8 cellular contexts compared by ENCODE assay signal in the genomic region with DNA sequence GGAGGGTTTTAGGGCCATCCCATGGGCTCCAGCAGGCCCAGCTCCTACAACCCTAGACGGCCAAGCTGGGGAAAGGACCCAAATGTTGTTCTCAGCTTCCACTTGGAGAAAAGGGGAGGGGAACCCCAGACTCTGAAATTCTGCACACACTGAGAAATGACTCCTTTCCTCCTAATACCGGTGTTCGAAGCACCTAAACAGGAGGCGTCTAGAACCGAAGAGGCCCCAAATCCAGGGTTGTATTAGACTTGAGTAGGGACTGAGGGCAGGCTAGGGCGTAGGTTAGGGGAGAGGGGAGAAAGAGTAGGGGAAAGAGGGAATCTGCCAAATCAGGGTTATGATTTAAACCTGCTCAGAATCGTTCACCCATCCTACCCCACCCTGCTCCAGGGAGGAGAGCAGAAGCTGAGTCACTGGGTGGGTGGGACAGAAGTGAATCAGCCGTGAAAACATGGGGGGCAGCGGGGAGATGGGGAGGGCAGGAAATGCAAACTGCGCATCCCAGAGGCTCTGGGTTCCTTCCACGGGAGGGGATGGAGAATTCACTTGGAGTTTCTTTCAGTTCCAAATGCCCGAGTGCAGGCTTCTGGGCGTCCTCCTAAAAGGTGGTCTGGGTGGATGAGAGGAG. TPM values are rescaled to one million over a fixed set of nuclear protein-coding genes. Genes with fewer than 3 reads are reported as not detected.
DNase-seq lines count a peak whose midpoint lies in the region; TF ChIP-seq lines count a peak whose summit lies in the region.

No MANE protein-coding gene starts in this region.

- peak overlapping the region; percentile 71 for H3K4me3 ChIP-seq in fibroblast of villous mesenchyme (ENCODE audit: low read depth, low read length)
- peak overlapping the region; percentile 79 for H3K4me3 ChIP-seq in osteoblast (ENCODE audit: insufficient read depth, low read length)

- H3K4me2 ChIP-seq in osteoblast (ENCODE audit: insufficient read depth, low read length) = peak overlapping the region; percentile 77

- no peak for TF ChIP-seq CTCF in fibroblast of villous mesenchyme (IDR thresholded peaks at IDR 0.05; ENCODE audit: insufficient read depth, low read depth, low read length)
- no peak for TF ChIP-seq CTCF in osteoblast (IDR thresholded peaks at IDR 0.05; ENCODE audit: extremely low read depth, low read depth, low read length)

- H3K27me3 ChIP-seq in osteoblast (ENCODE audit: insufficient read depth, low read length) = no peaks in the 10 kb centered on the region

- H3K79me2 ChIP-seq in osteoblast (ENCODE audit: insufficient read depth, low read length) = no peaks in the 10 kb centered on the region

- peaks cover 14% of the 10 kb centered on the region for H3K36me3 ChIP-seq in osteoblast (ENCODE audit: insufficient read depth, low read length)

- no peaks in the 10 kb centered on the region for H3K9me3 ChIP-seq in osteoblast (ENCODE audit: low read depth, low read length)

- peaks cover 36% of the 10 kb centered on the region for H3K4me1 ChIP-seq in osteoblast (ENCODE audit: insufficient read depth, low read length)

- H3K27ac ChIP-seq in osteoblast (ENCODE audit: low read depth, low read length) = peak overlapping the region; percentile 92

- peak overlapping the region; percentile 80 for H2AFZ ChIP-seq in osteoblast (ENCODE audit: low read length)

- H4K20me1 ChIP-seq in osteoblast (ENCODE audit: insufficient read depth, low read length) = no peaks in the 10 kb centered on the region

- DNase-seq in activated gamma-delta T cell treated with anti-CD3 and anti-CD28 coated beads, Interleukin-2, amount 50 U/mL, for 16 hours (ENCODE audit: low read depth) = peak; percentile 28
- DNase-seq in activated gamma-delta T cell (lab: John Stamatoyannopoulos, UW) (no peak), fibroblast of villous mesenchyme (ENCODE audit: low read depth) (peak; percentile 64), osteoblast (ENCODE audit: insufficient read length, low spot score, missing footprints) (peak; percentile 90), HuH-7 (ENCODE audit: low spot score) (no peak), NAMALWA (ENCODE audit: low spot score) (no peak), DMS114 treated with DMSO at 0.1 percent for 48 hours (lab: John Stamatoyannopoulos, UW; ENCODE audit: unreplicated experiment) (no peak)
- peak; percentile 34 for DNase-seq in activated T-cell treated with anti-CD3 and anti-CD28 coated beads, Interleukin-2, amount 50 U/mL, for 1 hour

RNA-seq across cellular contexts. Expression of a gene that starts 1.0 kb away (rescaled TPM):
- total RNA-seq in fibroblast of villous mesenchyme = 277 and 396 TPM in 2 replicates
- total RNA-seq in osteoblast = 431 and 577 TPM in 2 replicates

RNA-seq across cellular contexts. Expression of a gene that starts 4.8 kb away (rescaled TPM):
- total RNA-seq in fibroblast of villous mesenchyme (not detected in 2 replicates), osteoblast (not detected in 2 replicates)

RNA-seq across cellular contexts. Expression of a gene that starts 19.3 kb away (rescaled TPM):
- total RNA-seq in fibroblast of villous mesenchyme (17.4 and 19.4 TPM in 2 replicates), osteoblast (25.6 and 26.8 TPM in 2 replicates)

RNA-seq across cellular contexts. Expression of a gene that starts 48.6 kb away (rescaled TPM):
- total RNA-seq in fibroblast of villous mesenchyme (36.7 and 46.1 TPM in 2 replicates), osteoblast (72.0 and 76.0 TPM in 2 replicates)

Comparison
In these comparisons a context has a peak if more than half of its experiments do, and no peak if none do; other contexts are left out.
1. DNase-seq: peak in activated gamma-delta T cell treated with anti-CD3 and anti-CD28 coated beads, Interleukin-2, amount 50 U/mL, for 16 hours (single experiment), activated T-cell treated with anti-CD3 and anti-CD28 coated beads, Interleukin-2, amount 50 U/mL, for 1 hour (single experiment), fibroblast of villous mesenchyme (single experiment) and osteoblast (single experiment); none in activated gamma-delta T cell (single experiment), HuH-7 (single experiment), NAMALWA (single experiment) and DMS114 treated with DMSO at 0.1 percent for 48 hours (single experiment).